21 cellular contexts compared by ENCODE assay signal in the genomic region with DNA sequence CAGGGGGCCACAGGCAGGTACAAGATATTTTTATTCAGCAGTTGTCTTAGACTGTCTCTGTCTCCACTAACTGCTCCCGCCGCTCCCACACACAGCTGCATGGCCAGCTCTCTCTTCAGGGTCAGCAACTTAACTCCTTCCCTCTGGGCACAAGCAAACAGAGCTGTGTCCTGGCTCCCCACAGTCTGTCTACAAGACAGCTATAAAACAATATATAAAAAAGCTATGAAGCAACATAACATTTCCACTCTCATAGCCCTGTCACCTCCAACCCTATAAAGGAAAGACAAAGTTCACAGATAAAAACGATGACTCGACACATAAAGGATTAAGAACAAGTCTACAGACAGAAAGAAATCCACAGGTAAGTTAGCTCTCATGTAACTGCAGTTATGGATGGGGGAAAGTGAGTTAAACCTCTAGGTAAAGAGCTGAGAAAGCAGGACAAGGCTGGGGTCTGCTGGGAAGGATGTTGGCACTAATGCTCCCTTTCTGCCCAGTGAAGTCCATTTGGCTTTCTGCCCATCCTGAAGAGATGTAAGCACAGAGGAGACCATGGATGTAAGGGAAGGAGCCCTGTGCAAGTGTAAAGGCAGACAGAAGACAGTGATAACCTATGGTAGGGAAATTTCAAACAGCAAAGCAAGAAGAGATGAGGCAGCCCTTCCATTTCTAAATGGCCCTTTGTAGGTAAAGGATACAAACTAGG. TPM values are rescaled to one million over a fixed set of nuclear protein-coding genes. Genes with fewer than 3 reads are reported as not detected.
A peak's percentile ranks its signal among the peaks of the same experiment; 100 is the strongest.
DNase-seq lines count a peak whose midpoint lies in the region; ATAC-seq and TF ChIP-seq lines count a peak whose summit lies in the region.
"Had no signal": no experiment of that assay in that cellular context is flagged by ENCODE, and none has a peak within 500 bp of the region (broad histone marks: within the 10 kb centered on the region; RNA-seq: fewer than 3 reads in every experiment).

No MANE protein-coding gene starts in this region.

- POLR2A ChIA-PET in PC-3 (lab: Charles Lee; ENCODE audit: unreplicated experiment): interaction anchor here (0.6 kb wide), 1 partner anchor 776 kb away, joined by 3 read pairs; no protein-coding TSS in a partner anchor

- DNase-seq in NCI-H510A treated with DMSO at 0.1 percent for 48 hours (lab: John Stamatoyannopoulos, UW) (peak; percentile 28), NCI-H510A (lab: John Stamatoyannopoulos, UW) (no peak), PC-3 (peak; percentile 44), left lobe of liver (ENCODE audit: low spot score) (no peak), cerebellar cortex (ENCODE audit: low spot score) (no peak), posterior cingulate gyrus (no peak), OCI-M1 (lab: John Stamatoyannopoulos, UW) (no peak)
- DNase-seq: activated CD4-positive, alpha-beta T cell treated with anti-CD3 and anti-CD28 coated beads for 1 hour; activated CD8-positive, alpha-beta memory T cell treated with anti-CD3 and anti-CD28 coated beads, Interleukin-2, amount 10 ng/mL, durations not matched to agents 7 days and 5 days; activated effector memory CD4-positive, alpha-beta T cell treated with Interleukin-2 at 50 U/mL for 16 hours; adrenal gland; heart left ventricle; mesendoderm; stimulated activated naive B cell treated with anti-CD40 and anti-IgM and Interleukin-4, amounts not matched to agents 10 μg/mL and 1 μg/mL and 100 μg/mL, for 72 hours; upper lobe of left lung had no signal

- TF ChIP-seq CTCF in PC-3 (conservative IDR thresholded peaks at IDR 0.05; ENCODE audit: low read depth, low read length): no peak

- intact Hi-C loops in PC-3 (cut with micrococcal nuclease): no loop called here
- intact Hi-C loops in posterior cingulate gyrus (cut with DNase I): no loop called here

- H3K9me3 ChIP-seq in PC-3 (ENCODE audit: low read length): no peaks in the 10 kb centered on the region
- H3K9me3 ChIP-seq: adrenal gland, heart left ventricle, SJSA1, upper lobe of left lung had no signal

- no peak overlapping the region for H3K4me3 ChIP-seq in PC-3 (ENCODE audit: low read length)
- H3K4me3 ChIP-seq: adrenal gland, cardiac muscle cell, GM12878, heart left ventricle, SJSA1, upper lobe of left lung had no signal

- H3K36me3 ChIP-seq in PC-3 (ENCODE audit: low read depth, low read length): no peaks in the 10 kb centered on the region
- H3K36me3 ChIP-seq: adrenal gland, cardiac muscle cell, heart left ventricle, SJSA1, upper lobe of left lung had no signal

- H2AFZ ChIP-seq in PC-3 (ENCODE audit: low read length): no peak overlapping the region

- ATAC-seq in PC-3 (peak; percentile 87), left lobe of liver (peak; percentile 61), HG02571 (IDR thresholded peaks at IDR 0.05; ENCODE audit: unreplicated experiment) (no peak)
- ATAC-seq: activated CD8-positive, alpha-beta memory T cell treated with anti-CD3 and anti-CD28 coated beads, Interleukin-2, amount 10 ng/mL, durations not matched to agents 7 days and 5 days; GM12878; heart left ventricle; stimulated activated naive B cell treated with anti-CD40 and anti-IgM and Interleukin-4, amounts not matched to agents 10 μg/mL and 1 μg/mL and 100 μg/mL, for 72 hours had no signal

- H3K79me2 ChIP-seq in PC-3 (ENCODE audit: low read length): no peaks in the 10 kb centered on the region

- CTCF ChIA-PET in PC-3 (lab: Charles Lee): no interaction called here

- peaks cover 22% of the 10 kb centered on the region for H3K4me1 ChIP-seq in PC-3 (ENCODE audit: insufficient read depth, low read length)
- H3K4me1 ChIP-seq: adrenal gland, heart left ventricle, SJSA1 had no signal

- H3K4me2 ChIP-seq in PC-3 (ENCODE audit: low read length): peak overlapping the region; percentile 27; the same call in 1 of the 2 replicates
- H3K4me2 ChIP-seq: KMS-11 had no signal

- no peaks in the 10 kb centered on the region for H3K27me3 ChIP-seq in PC-3 (ENCODE audit: low read length)
- H3K27me3 ChIP-seq: cardiac muscle cell, heart left ventricle, SJSA1, upper lobe of left lung had no signal

- H3K9ac ChIP-seq in PC-3 (ENCODE audit: low read length): no peak overlapping the region
- H3K9ac ChIP-seq: KMS-11 had no signal

- no TSS peak for BruUV-seq in PC-3 (replicated peaks; lab: Mats Ljungman, UMichigan)

- H4K20me1 ChIP-seq in PC-3 (ENCODE audit: low read length): no peaks in the 10 kb centered on the region

- no peaks in the 10 kb centered on the region for H3K9me2 ChIP-seq in PC-3 (replicated peaks; ENCODE audit: low read length)

- no peak overlapping the region for H3K27ac ChIP-seq in PC-3 (ENCODE audit: low read length)
- H3K27ac ChIP-seq: adrenal gland, cardiac muscle cell, heart left ventricle, HL-60, KMS-11, SJSA1 had no signal

- no peaks in the 10 kb centered on the region for H3F3A ChIP-seq in PC-3 (ENCODE audit: low read length, unreplicated experiment)

RNA-seq across cellular contexts. Expression of a gene that starts 27.0 kb away (rescaled TPM):
- total RNA-seq in PC-3 (2014; rRNA removed): 5.6 and 10.8 TPM in 2 replicates
- 21.2 TPM for total RNA-seq in left lobe of liver

Comparison
In these comparisons a context has a peak if more than half of its experiments do, and no peak if none do; other contexts are left out.
1. DNase-seq: peak in NCI-H510A treated with DMSO at 0.1 percent for 48 hours (single experiment) and PC-3 (single experiment); none in NCI-H510A (single experiment), left lobe of liver (single experiment), cerebellar cortex (single experiment), posterior cingulate gyrus (0 of 10) and OCI-M1 (single experiment).